ENCODE assay signal across 8 cellular contexts in the genomic region with DNA sequence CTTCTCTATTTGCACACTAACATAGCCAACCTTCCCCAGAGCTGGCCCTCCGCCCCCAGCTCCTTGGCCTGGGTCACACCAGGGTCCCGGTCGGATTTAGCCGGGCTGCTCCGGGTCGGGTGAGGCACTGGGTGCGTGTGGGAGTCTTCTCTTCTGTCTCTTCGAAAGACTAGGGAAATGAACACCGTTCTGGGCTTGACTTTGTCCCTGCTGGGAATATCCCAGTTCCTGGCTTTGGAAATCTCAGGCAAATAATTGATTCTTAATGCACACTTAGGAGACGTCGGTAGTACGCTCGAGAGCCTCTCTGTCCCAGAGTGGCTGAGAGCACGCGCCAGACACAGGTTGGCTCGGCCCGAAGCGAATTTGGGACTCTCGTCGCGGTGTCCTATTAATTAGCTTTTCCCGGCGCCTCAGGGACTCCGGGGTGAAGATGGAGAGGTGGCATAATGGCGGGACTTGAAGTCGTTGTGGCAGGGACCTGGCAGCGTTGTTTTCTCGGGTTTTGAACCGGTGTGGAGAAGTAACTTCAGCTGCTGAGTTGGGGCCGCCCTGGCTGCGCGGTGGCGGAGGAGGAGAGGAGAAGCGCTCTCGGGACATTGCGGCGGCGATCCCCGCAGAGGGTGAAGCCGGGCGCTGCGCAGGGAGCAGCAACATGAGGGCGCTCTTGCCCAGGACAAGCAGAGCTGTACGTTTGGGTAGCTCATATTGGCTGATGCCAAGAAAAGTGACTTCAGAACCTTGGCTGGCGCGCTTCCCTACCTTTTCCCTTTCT. TPM values are rescaled to one million over a fixed set of nuclear protein-coding genes. Genes with fewer than 3 reads are reported as not detected.
A peak's percentile ranks its signal among the peaks of the same experiment; 100 is the strongest.
DNase-seq lines count a peak whose midpoint lies in the region; TF ChIP-seq lines count a peak whose summit lies in the region.

No MANE protein-coding gene starts in this region.

- TF ChIP-seq CTCF in GM12875 (IDR thresholded peaks at IDR 0.05; ENCODE audit: borderline replicate concordance, insufficient read depth, low read depth, low read length) (peak; percentile 75), dorsolateral prefrontal cortex (IDR thresholded peaks at IDR 0.05 in 54 of 56, conservative IDR thresholded peaks at IDR 0.05 in 2 of 56; ENCODE audit: low read depth in 1 of 56, partially characterized antibody in 56 of 56) (peak in 54 of 56 donors; percentile 21 to 73 (median 58)), CD14-positive monocyte (IDR thresholded peaks at IDR 0.05) (no peak)

- peaks cover 8 to 43% (median 26%) of the 10 kb centered on the region in 7 donors for H3K9me3 Mint-ChIP-seq in CD14-positive monocyte

- H3K4me3 Mint-ChIP-seq in CD14-positive monocyte: peak overlapping the region in 1 of 2 donors; percentile 87

- peaks cover 4 to 5% of the 10 kb centered on the region in 2 donors for H3K36me3 Mint-ChIP-seq in CD14-positive monocyte

- H3K27me3 Mint-ChIP-seq in CD14-positive monocyte (ENCODE audit: low read depth in 3 of 3): peaks cover 82 to 91% (median 86%) of the 10 kb centered on the region in 3 donors

- H3K27ac Mint-ChIP-seq in CD14-positive monocyte: peak overlapping the region in 1 of 7 donors; percentile 45

- peaks cover 0 to 100% (median 35%) of the 10 kb centered on the region in 45 donors for H3K27me3 ChIP-seq in dorsolateral prefrontal cortex

- H3K27ac ChIP-seq in dorsolateral prefrontal cortex: peak overlapping the region in 58 of 59 donors; percentile 74 to 97 (median 91)

- DNase-seq in NCI-H1417 treated with DMSO at 0.1 percent for 48 hours (lab: John Stamatoyannopoulos, UW) (peak; percentile 51), dorsolateral prefrontal cortex (peak; percentile 37 to 88 (median 80)), nucleus accumbens (lab: John Stamatoyannopoulos, UW) (peak in 43 of 56 donors; percentile 23 to 90 (median 66)), NAMALWA (ENCODE audit: low spot score) (no peak), SKM-1 (lab: John Stamatoyannopoulos, UW; ENCODE audit: unreplicated experiment) (no peak), CD14-positive monocyte (ENCODE audit: low spot score) (no peak)
- no peak for DNase-seq in activated T-cell treated with anti-CD3 and anti-CD28 coated beads, Interleukin-2, amount 50 U/mL, for 1 hour

- no peaks in the 10 kb centered on the region for H3K4me1 Mint-ChIP-seq in CD14-positive monocyte

- intact Hi-C loops in dorsolateral prefrontal cortex (cut with DNase I) (no loop called here), CD14-positive monocyte (cut with micrococcal nuclease) (no loop called here)

- peak overlapping the region; percentile 47 for H3K4me3 ChIP-seq in GM12875 (ENCODE audit: low read depth, low read length)
- peak overlapping the region; percentile 19 to 85 (median 67) for H3K4me3 ChIP-seq in dorsolateral prefrontal cortex

RNA-seq across cellular contexts. Expression of a gene that starts 7.5 kb away (rescaled TPM):
- total RNA-seq in dorsolateral prefrontal cortex: 10 to 100 TPM; 25.8 to 72.3 (median 52.9) TPM
- polyA plus RNA-seq in CD14-positive monocyte: not detected

Comparison
In these comparisons a context has a peak if more than half of its experiments do, and no peak if none do; other contexts are left out.
1. DNase-seq: peak in NCI-H1417 treated with DMSO at 0.1 percent for 48 hours (single experiment), dorsolateral prefrontal cortex (10 of 10) and nucleus accumbens (43 of 56); none in NAMALWA (single experiment), SKM-1 (single experiment), activated T-cell treated with anti-CD3 and anti-CD28 coated beads, Interleukin-2, amount 50 U/mL, for 1 hour (single experiment) and CD14-positive monocyte (single experiment).